ENCODE assay signal across 26 cellular contexts in the genomic region with DNA sequence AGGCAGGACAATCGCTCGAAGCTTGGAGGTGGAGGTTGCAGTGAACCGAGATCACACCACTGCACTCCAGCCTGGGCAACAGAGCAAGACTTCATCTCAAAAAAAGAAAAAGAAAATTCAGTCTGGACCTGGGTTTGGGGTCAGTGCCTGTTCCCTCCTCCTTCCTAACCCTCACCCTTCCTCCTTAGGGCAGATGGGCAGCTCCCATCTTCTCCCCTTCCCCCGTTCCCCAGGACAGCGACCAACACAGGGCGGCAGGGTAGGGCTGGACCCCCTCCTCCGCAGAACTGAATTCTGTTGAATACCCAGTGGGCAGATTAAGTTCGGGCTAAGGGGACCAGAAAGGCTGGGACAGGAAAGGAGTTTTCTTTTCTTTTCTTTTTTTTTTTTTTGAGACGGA. TPM values are rescaled to one million over a fixed set of nuclear protein-coding genes. Genes with fewer than 3 reads are reported as not detected.
A peak's percentile ranks its signal among the peaks of the same experiment; 100 is the strongest.
DNase-seq lines count a peak whose midpoint lies in the region; ATAC-seq, FAIRE-seq and TF ChIP-seq lines count a peak whose summit lies in the region.
"Had no signal": no experiment of that assay in that cellular context is flagged by ENCODE, and none has a peak within 500 bp of the region (broad histone marks: within the 10 kb centered on the region; RNA-seq: fewer than 3 reads in every experiment).

No MANE protein-coding gene starts in this region.

- H3K9me2 ChIP-seq in GM23338 (ENCODE audit: insufficient read depth), result no peaks in the 10 kb centered on the region

- no peaks in the 10 kb centered on the region for H3K27me3 Mint-ChIP-seq in activated CD4-positive, alpha-beta memory T cell treated with anti-CD3 and anti-CD28 coated beads for 36 hours
- H3K27me3 Mint-ChIP-seq in activated CD4-positive, alpha-beta memory T cell treated with anti-CD3 and anti-CD28 coated beads, Interleukin-2, amount 10 ng/mL, durations not matched to agents 7 days and 5 days, result peaks cover 2% of the 10 kb centered on the region
- H3K27me3 Mint-ChIP-seq in GM23338 (ENCODE audit: insufficient read depth, low read depth, poor library complexity), result peaks cover 20% of the 10 kb centered on the region
- H3K27me3 Mint-ChIP-seq in astrocyte (ENCODE audit: low read depth, unreplicated experiment), result no peaks in the 10 kb centered on the region
- no peaks in the 10 kb centered on the region for H3K27me3 Mint-ChIP-seq in nephron (ENCODE audit: low read depth)

- H3K9me3 ChIP-seq in astrocyte (ENCODE audit: insufficient read depth, low read depth, low read length), result no peaks in the 10 kb centered on the region
- H3K9me3 ChIP-seq: neutrophil, vagina had no signal

- H3K4me2 ChIP-seq in GM23338 (peak overlapping the region; percentile 45; the same call in 1 of the 2 replicates), astrocyte (ENCODE audit: low read length) (no peak overlapping the region)

- no peak overlapping the region for H2AFZ ChIP-seq in GM23338
- no peak overlapping the region for H2AFZ ChIP-seq in astrocyte (ENCODE audit: low read depth, low read length)

- H3K79me2 ChIP-seq in GM23338 (replicated peaks; ENCODE audit: insufficient read depth), result peaks cover 33% of the 10 kb centered on the region
- peaks cover 6% of the 10 kb centered on the region for H3K79me2 ChIP-seq in astrocyte (ENCODE audit: insufficient read depth, low read length)

- H4K20me1 ChIP-seq in GM23338 (replicated peaks; ENCODE audit: insufficient read depth) (no peaks in the 10 kb centered on the region; the same call in none of the 2 replicates), astrocyte (ENCODE audit: insufficient read depth, low read length) (no peaks in the 10 kb centered on the region)

- no peak overlapping the region for H3K4me3 ChIP-seq in GM23338
- no peak overlapping the region for H3K4me3 ChIP-seq in astrocyte (ENCODE audit: insufficient read depth, low read depth, low read length)

- H3K27me3 ChIP-seq in GM23338 (ENCODE audit: insufficient read depth) (no peaks in the 10 kb centered on the region), astrocyte (ENCODE audit: insufficient read depth, low read length) (no peaks in the 10 kb centered on the region)
- H3K27me3 ChIP-seq: neutrophil, vagina had no signal

- H3K4me1 ChIP-seq in GM23338 (ENCODE audit: insufficient read depth), result peaks cover 33% of the 10 kb centered on the region
- no peaks in the 10 kb centered on the region for H3K4me1 ChIP-seq in astrocyte (ENCODE audit: insufficient read depth, low read length)

- no peak for DNase-seq in activated CD4-positive, alpha-beta memory T cell treated with anti-CD3 and anti-CD28 coated beads for 36 hours
- no peak for DNase-seq in activated CD4-positive, alpha-beta memory T cell treated with anti-CD3 and anti-CD28 coated beads, Interleukin-2, amount 10 ng/mL, durations not matched to agents 7 days and 5 days
- DNase-seq in GM23338 (ENCODE audit: low spot score) (no peak), astrocyte (ENCODE audit: low read depth) (no peak), D721Med (ENCODE audit: insufficient read length, low spot score) (no peak), 8988T (no peak), anterior cingulate cortex (lab: John Stamatoyannopoulos, UW) (no peak)
- DNase-seq: ACHN; activated CD4-positive, alpha-beta T cell treated with anti-CD3 and anti-CD28 coated beads for 48 hours; activated naive CD8-positive, alpha-beta T cell treated with anti-CD3 and anti-CD28 coated beads, Interleukin-2, amount 10 ng/mL, durations not matched to agents 7 days and 5 days; activated T-cell treated with anti-CD3 and anti-CD28 coated beads for 4 hours; cortex of kidney; foreskin fibroblast; KG1; left colon; NCI-H187; NCI-H345; stimulated activated CD4-positive, alpha-beta T cell treated with anti-CD3 and anti-CD28 coated beads, Interleukin-4, amount 100 ng/mL, for 4 hours; substantia nigra had no signal

- peaks cover 10% of the 10 kb centered on the region for H3K36me3 Mint-ChIP-seq in activated CD4-positive, alpha-beta memory T cell treated with anti-CD3 and anti-CD28 coated beads for 36 hours
- peaks cover 3% of the 10 kb centered on the region for H3K36me3 Mint-ChIP-seq in activated CD4-positive, alpha-beta memory T cell treated with anti-CD3 and anti-CD28 coated beads, Interleukin-2, amount 10 ng/mL, durations not matched to agents 7 days and 5 days (ENCODE audit: low read depth)
- H3K36me3 Mint-ChIP-seq in GM23338 (ENCODE audit: low read depth) (peaks cover 49% of the 10 kb centered on the region), astrocyte (ENCODE audit: low read depth, unreplicated experiment) (no peaks in the 10 kb centered on the region), nephron (ENCODE audit: low read depth) (peaks cover 11% of the 10 kb centered on the region)
- H3K36me3 Mint-ChIP-seq: activated naive CD8-positive, alpha-beta T cell treated with anti-CD3 and anti-CD28 coated beads, Interleukin-2, amount 10 ng/mL, durations not matched to agents 7 days and 5 days had no signal

- TF ChIP-seq CTCF in GM23338 (conservative IDR thresholded peaks at IDR 0.05; ENCODE audit: low read depth in 2 of 2) (no peak), astrocyte (IDR thresholded peaks at IDR 0.05; ENCODE audit: insufficient read depth, low read depth, low read length) (no peak), nephron (IDR thresholded peaks at IDR 0.05; ENCODE audit: unreplicated experiment in 3 of 3) (no peak), D721Med (IDR thresholded peaks at IDR 0.05; ENCODE audit: insufficient read depth, missing control alignments) (no peak)

- no peaks in the 10 kb centered on the region for H3K9me3 Mint-ChIP-seq in activated CD4-positive, alpha-beta memory T cell treated with anti-CD3 and anti-CD28 coated beads for 36 hours
- no peaks in the 10 kb centered on the region for H3K9me3 Mint-ChIP-seq in activated CD4-positive, alpha-beta memory T cell treated with anti-CD3 and anti-CD28 coated beads, Interleukin-2, amount 10 ng/mL, durations not matched to agents 7 days and 5 days
- H3K9me3 Mint-ChIP-seq in GM23338 (peaks cover 3% of the 10 kb centered on the region; the same call in 1 of the 3 replicates), astrocyte (ENCODE audit: unreplicated experiment) (no peaks in the 10 kb centered on the region), nephron (no peaks in the 10 kb centered on the region)
- H3K9me3 Mint-ChIP-seq: activated naive CD8-positive, alpha-beta T cell treated with anti-CD3 and anti-CD28 coated beads, Interleukin-2, amount 10 ng/mL, durations not matched to agents 7 days and 5 days; CD8-positive, alpha-beta memory T cell had no signal

- CTCF ChIA-PET in activated CD4-positive, alpha-beta memory T cell treated with anti-CD3 and anti-CD28 coated beads for 36 hours (lab: Charles Lee), result interaction anchor here (1.2 to 1.3 kb wide), 2 partner anchors 8 to 53 kb away, joined by 3 to 15 read pairs; no protein-coding TSS in a partner anchor
- CTCF ChIA-PET in activated CD4-positive, alpha-beta memory T cell treated with anti-CD3 and anti-CD28 coated beads, Interleukin-2, amount 10 ng/mL, durations not matched to agents 7 days and 5 days (lab: Charles Lee), result interaction anchor here (1.1 to 2.4 kb wide), 2 partner anchors 9 to 15 kb away, joined by 4 to 8 read pairs; no protein-coding TSS in a partner anchor

- H3K4me1 Mint-ChIP-seq in activated CD4-positive, alpha-beta memory T cell treated with anti-CD3 and anti-CD28 coated beads for 36 hours (ENCODE audit: low read depth), result peaks cover 17% of the 10 kb centered on the region
- peaks cover 20% of the 10 kb centered on the region for H3K4me1 Mint-ChIP-seq in activated CD4-positive, alpha-beta memory T cell treated with anti-CD3 and anti-CD28 coated beads, Interleukin-2, amount 10 ng/mL, durations not matched to agents 7 days and 5 days
- H3K4me1 Mint-ChIP-seq in GM23338, result peaks cover 64% of the 10 kb centered on the region
- H3K4me1 Mint-ChIP-seq in astrocyte (ENCODE audit: low read depth, unreplicated experiment), result peaks cover 5% of the 10 kb centered on the region
- peaks cover 32% of the 10 kb centered on the region for H3K4me1 Mint-ChIP-seq in nephron

- no peak overlapping the region for H3K27ac Mint-ChIP-seq in activated CD4-positive, alpha-beta memory T cell treated with anti-CD3 and anti-CD28 coated beads for 36 hours
- H3K27ac Mint-ChIP-seq in activated CD4-positive, alpha-beta memory T cell treated with anti-CD3 and anti-CD28 coated beads, Interleukin-2, amount 10 ng/mL, durations not matched to agents 7 days and 5 days, result no peak overlapping the region
- peak overlapping the region; percentile 92 for H3K27ac Mint-ChIP-seq in GM23338
- H3K27ac Mint-ChIP-seq in astrocyte (ENCODE audit: unreplicated experiment), result no peak overlapping the region
- no peak overlapping the region for H3K27ac Mint-ChIP-seq in nephron
- H3K27ac Mint-ChIP-seq: activated naive CD8-positive, alpha-beta T cell treated with anti-CD3 and anti-CD28 coated beads, Interleukin-2, amount 10 ng/mL, durations not matched to agents 7 days and 5 days had no signal

- H3K9ac ChIP-seq in astrocyte (ENCODE audit: low read length), result no peak overlapping the region

- intact Hi-C loops in activated CD4-positive, alpha-beta memory T cell treated with anti-CD3 and anti-CD28 coated beads for 36 hours (cut with micrococcal nuclease), result no loop called here

- no peak for ATAC-seq in GM23338
- ATAC-seq: left colon had no signal

- H3K36me3 ChIP-seq in GM23338 (ENCODE audit: insufficient read depth) (peaks cover 3% of the 10 kb centered on the region; the same call in 1 of the 2 replicates), astrocyte (ENCODE audit: insufficient read depth, low read length) (no peaks in the 10 kb centered on the region)

- peak overlapping the region; percentile 72 for H3K4me3 Mint-ChIP-seq in activated CD4-positive, alpha-beta memory T cell treated with anti-CD3 and anti-CD28 coated beads for 36 hours
- H3K4me3 Mint-ChIP-seq in activated CD4-positive, alpha-beta memory T cell treated with anti-CD3 and anti-CD28 coated beads, Interleukin-2, amount 10 ng/mL, durations not matched to agents 7 days and 5 days, result no peak overlapping the region
- H3K4me3 Mint-ChIP-seq in GM23338 (peak overlapping the region; percentile 40; the same call in 2 of the 3 replicates), astrocyte (ENCODE audit: unreplicated experiment) (peak overlapping the region; percentile 34), nephron (peak overlapping the region; percentile 23 to 53 (median 42))

- FAIRE-seq in astrocyte (lab: Jason Lieb, UNC), result no peak
- FAIRE-seq in D721Med (lab: Jason Lieb, UNC), result no peak
- FAIRE-seq: GM18507 had no signal

- POLR2A ChIA-PET in activated CD4-positive, alpha-beta memory T cell treated with anti-CD3 and anti-CD28 coated beads for 36 hours (lab: Charles Lee), result interaction anchor here (1.6 to 2.9 kb wide), 2 partner anchors 9 to 24 kb away, joined by 8 to 12 read pairs; partner anchors contain the start of gene NHP2
- POLR2A ChIA-PET in activated CD4-positive, alpha-beta memory T cell treated with anti-CD3 and anti-CD28 coated beads, Interleukin-2, amount 10 ng/mL, durations not matched to agents 7 days and 5 days (lab: Charles Lee), result interaction anchor here (0.6 to 3.1 kb wide), 3 partner anchors 12 to 75 kb away, joined by 3 to 16 read pairs (median 3); partner anchors contain the start of genes HNRNPAB and N4BP3

- H3K27ac ChIP-seq in GM23338 (ENCODE audit: low read depth), result peak overlapping the region; percentile 99
- no peak overlapping the region for H3K27ac ChIP-seq in astrocyte (ENCODE audit: low read depth, low read length)
- H3K27ac ChIP-seq: neutrophil had no signal

- peaks cover 29% of the 10 kb centered on the region for H3F3A ChIP-seq in GM23338 (replicated peaks; ENCODE audit: low read depth)

RNA-seq across cellular contexts. Expression of gene RMND5B, which starts 1.5 kb away (rescaled TPM):
- 10 to 100 TPM; 32.0 to 34.9 TPM for total RNA-seq in activated CD4-positive, alpha-beta memory T cell treated with anti-CD3 and anti-CD28 coated beads for 36 hours
- 10 to 100 TPM; 17.0 to 19.3 TPM for total RNA-seq in activated CD4-positive, alpha-beta memory T cell treated with anti-CD3 and anti-CD28 coated beads, Interleukin-2, amount 10 ng/mL, durations not matched to agents 7 days and 5 days
- total RNA-seq in GM23338 (2014; rRNA removed; shearing (Covaris generic)), result 83.7 and 101 TPM in 2 replicates
- 47.5 and 50.6 TPM in 2 replicates for polyA plus RNA-seq in GM23338 (2016; fragmentation: Nextera tagmentation; extraction: Ambion mirVana)
- total RNA-seq in astrocyte, result 14.3 and 15.7 TPM in 2 replicates

RNA-seq across cellular contexts. Expression of gene N4BP3, which starts 16.0 kb away (rescaled TPM):
- 1 to 10 TPM; 3.2 TPM for total RNA-seq in activated CD4-positive, alpha-beta memory T cell treated with anti-CD3 and anti-CD28 coated beads for 36 hours
- 1 to 10 TPM; 4.3 to 4.4 TPM for total RNA-seq in activated CD4-positive, alpha-beta memory T cell treated with anti-CD3 and anti-CD28 coated beads, Interleukin-2, amount 10 ng/mL, durations not matched to agents 7 days and 5 days
- total RNA-seq in GM23338 (2014; rRNA removed; shearing (Covaris generic)), result 52.7 and 58.2 TPM in 2 replicates
- polyA plus RNA-seq in GM23338 (2016; fragmentation: Nextera tagmentation; extraction: Ambion mirVana), result 9.8 and 10.9 TPM in 2 replicates
- 0.75 and 1.3 TPM in 2 replicates for total RNA-seq in astrocyte

RNA-seq across cellular contexts. Expression of gene NHP2, which starts 24.4 kb away (rescaled TPM):
- total RNA-seq in activated CD4-positive, alpha-beta memory T cell treated with anti-CD3 and anti-CD28 coated beads for 36 hours, result 100 to 1,000 TPM; 231 to 246 TPM
- total RNA-seq in activated CD4-positive, alpha-beta memory T cell treated with anti-CD3 and anti-CD28 coated beads, Interleukin-2, amount 10 ng/mL, durations not matched to agents 7 days and 5 days, result 100 to 1,000 TPM; 101 to 106 TPM
- 452 and 455 TPM in 2 replicates for total RNA-seq in GM23338 (2014; rRNA removed; shearing (Covaris generic))
- 435 and 450 TPM in 2 replicates for polyA plus RNA-seq in GM23338 (2016; fragmentation: Nextera tagmentation; extraction: Ambion mirVana)
- total RNA-seq in astrocyte, result 135 and 149 TPM in 2 replicates

RNA-seq across cellular contexts. Expression of gene GMCL2, which starts 57.9 kb away (rescaled TPM):
- total RNA-seq in activated CD4-positive, alpha-beta memory T cell treated with anti-CD3 and anti-CD28 coated beads for 36 hours, result not detected
- total RNA-seq in activated CD4-positive, alpha-beta memory T cell treated with anti-CD3 and anti-CD28 coated beads, Interleukin-2, amount 10 ng/mL, durations not matched to agents 7 days and 5 days, result not detected
- total RNA-seq in GM23338 (2014; rRNA removed; shearing (Covaris generic)), result 0.07 and 0.08 TPM in 2 replicates
- polyA plus RNA-seq in GM23338 (2016; fragmentation: Nextera tagmentation; extraction: Ambion mirVana), result not detected in 2 replicates
- not detected in 2 replicates for total RNA-seq in astrocyte
- total RNA-seq: activated naive CD8-positive, alpha-beta T cell treated with anti-CD3 and anti-CD28 coated beads, Interleukin-2, amount 10 ng/mL, durations not matched to agents 7 days and 5 days; CD8-positive, alpha-beta memory T cell; left colon; mesenteric fat pad; renal cortical epithelial cell; vagina had no signal
- polyA plus RNA-seq: CD8-positive, alpha-beta memory T cell had no signal
